In genomic region chr13:101570410-101570809, GRCh38 we compare ENCODE assay signal across 31 cellular contexts.
DNase-seq lines count a peak whose midpoint lies in the region; ATAC-seq and TF ChIP-seq lines count a peak whose summit lies in the region.
"Had no signal": no experiment of that assay in that cellular context is flagged by ENCODE, and none has a peak within 500 bp of the region (broad histone marks: within the 10 kb centered on the region; RNA-seq: fewer than 3 reads in every experiment).

No MANE protein-coding gene starts in this region.

- DNase-seq in Caki2 (ENCODE audit: low read depth): peak; percentile 45
- DNase-seq in NCI-H226: peak; percentile 83
- DNase-seq in mammary epithelial cell: peak; percentile 61
- DNase-seq in lung (ENCODE audit: low spot score): no peak
- no peak for DNase-seq in ascending aorta (ENCODE audit: low spot score in 2 of 2)
- no peak for DNase-seq in stimulated activated naive CD4-positive, alpha-beta T cell treated with Interleukin-2 at 50 U/mL for 16 hours (lab: John Stamatoyannopoulos, UW)
- DNase-seq: activated CD4-positive, alpha-beta memory T cell treated with anti-CD3 and anti-CD28 coated beads for 36 hours; activated CD4-positive, CD25-positive, alpha-beta regulatory T cell treated with anti-CD3 and anti-CD28 coated beads, Interleukin-2, amount 50 U/mL, for 72 hours; activated CD8-positive, alpha-beta memory T cell treated with anti-CD3 and anti-CD28 coated beads, Interleukin-2, amount 50 U/mL, for 4 hours; anterior cingulate cortex; DMS79; GOT3; HFFc6; islet precursor cell; naive thymus-derived CD8-positive, alpha-beta T cell; NCI-H1417 treated with DMSO at 0.1 percent for 48 hours; NCI-H2081 treated with DMSO at 0.1 percent for 48 hours; NCI-H345; NCI-H748 treated with DMSO at 0.1 percent for 48 hours; pancreas; stimulated activated CD4-positive, alpha-beta T cell treated with anti-CD3 and anti-CD28 coated beads, Interleukin-1b, Interleukin-23, amount 100 ng/mL, for 48 hours; stimulated activated CD8-positive, alpha-beta memory T cell treated with anti-CD3 and anti-CD28 coated beads, Interleukin-4, amount 100 ng/mL, for 48 hours; stomach; T-helper 17 cell; thyroid gland had no signal

- no peaks in the 10 kb centered on the region for H4K20me1 ChIP-seq in mammary epithelial cell (ENCODE audit: insufficient read depth, low read length)
- H4K20me1 ChIP-seq: BLaER1 had no signal

- intact Hi-C loops in mammary epithelial cell (cut with micrococcal nuclease): no loop called here
- intact Hi-C loops in ascending aorta (cut with DNase I): no loop called here

- no peak overlapping the region for H2AFZ ChIP-seq in mammary epithelial cell (ENCODE audit: low read depth, low read length)

- CTCF ChIA-PET in mammary epithelial cell (lab: Charles Lee; ENCODE audit: low non-redundant PET): interaction anchor here (0.6 kb wide), 1 partner anchor 426 kb away, joined by 5 read pairs; no protein-coding TSS in a partner anchor

- no peaks in the 10 kb centered on the region for H3K4me1 ChIP-seq in mammary epithelial cell (ENCODE audit: insufficient read depth, low read length)
- H3K4me1 ChIP-seq in lung (ENCODE audit: control insufficient read depth in 2 of 2, insufficient read depth in 2 of 2, low read length in 2 of 2): no peaks in the 10 kb centered on the region
- H3K4me1 ChIP-seq in ascending aorta: peaks cover 0 to 13% of the 10 kb centered on the region in 2 donors
- H3K4me1 ChIP-seq: BLaER1, pancreas, stomach had no signal

- ATAC-seq in lung (ENCODE audit: insufficient read depth, low FRiP score): peak; percentile 56
- ATAC-seq in GM18861 (IDR thresholded peaks at IDR 0.05; ENCODE audit: unreplicated experiment): no peak
- ATAC-seq in HG02759 (IDR thresholded peaks at IDR 0.05; ENCODE audit: unreplicated experiment): no peak
- ATAC-seq: activated naive CD4-positive, alpha-beta T cell treated with anti-CD3 and anti-CD28 coated beads, Interleukin-2, amount 50 U/mL, for 72 hours; naive thymus-derived CD8-positive, alpha-beta T cell; T-helper 17 cell had no signal

- no peaks in the 10 kb centered on the region for H3K36me3 ChIP-seq in mammary epithelial cell (ENCODE audit: insufficient read depth, low read length)
- no peaks in the 10 kb centered on the region for H3K36me3 ChIP-seq in lung (ENCODE audit: control insufficient read depth in 2 of 2, insufficient read depth in 2 of 2, low read length in 2 of 2)
- no peaks in the 10 kb centered on the region for H3K36me3 ChIP-seq in ascending aorta
- H3K36me3 ChIP-seq: BLaER1, pancreas, stomach, thyroid gland had no signal

- dilution Hi-C loops in mammary epithelial cell (cut with HindIII; ENCODE audit: low sequenced_read_pairs): no loop called here

- peaks cover 4% of the 10 kb centered on the region for H3K27me3 ChIP-seq in mammary epithelial cell (ENCODE audit: insufficient read depth, low read length)
- H3K27me3 ChIP-seq in lung (ENCODE audit: control insufficient read depth, insufficient read depth): no peaks in the 10 kb centered on the region
- H3K27me3 ChIP-seq in ascending aorta: no peaks in the 10 kb centered on the region
- H3K27me3 ChIP-seq: BLaER1, pancreas, stomach, thyroid gland had no signal

- H3K27ac ChIP-seq in mammary epithelial cell (ENCODE audit: insufficient read depth, low read depth, low read length): no peak overlapping the region
- no peak overlapping the region for H3K27ac ChIP-seq in lung (ENCODE audit: low read depth in 1 of 2, low read length in 1 of 2)
- peak overlapping the region in 1 of 2 donors; percentile 9 for H3K27ac ChIP-seq in ascending aorta
- H3K27ac ChIP-seq: BLaER1, pancreas, SK-N-MC, stomach, thyroid gland had no signal

- H3K4me2 ChIP-seq in mammary epithelial cell (ENCODE audit: insufficient read depth, low read depth, low read length): no peak overlapping the region
- H3K4me2 ChIP-seq: BLaER1, smooth muscle cell had no signal

- in situ Hi-C loops in Caki2 (cut with HindIII; ENCODE audit: low pct_unique_long_range_greater_than_20kb, low sequenced_read_pairs) (no loop called here), mammary epithelial cell (cut with MboI; ENCODE audit: low sequenced_read_pairs in 2 of 2) (no loop called here)

- no peaks in the 10 kb centered on the region for H3K79me2 ChIP-seq in mammary epithelial cell (ENCODE audit: insufficient read depth, low read length)

- H3K4me3 ChIP-seq in mammary epithelial cell (replicated peaks in 1 of 3; ENCODE audit: insufficient read depth in 1 of 3, low read depth in 2 of 3, low read length in 3 of 3) (no peak overlapping the region), lung (no peak overlapping the region), ascending aorta (no peak overlapping the region)
- H3K4me3 ChIP-seq: BLaER1, pancreas, SK-N-MC, smooth muscle cell, stomach, thyroid gland had no signal

- no peaks in the 10 kb centered on the region for H3K9me3 ChIP-seq in mammary epithelial cell (replicated peaks; ENCODE audit: insufficient read depth, low read length)
- no peaks in the 10 kb centered on the region for H3K9me3 ChIP-seq in lung (ENCODE audit: control insufficient read depth in 2 of 2, insufficient read depth in 1 of 2, low read length in 1 of 2)
- no peaks in the 10 kb centered on the region for H3K9me3 ChIP-seq in ascending aorta
- H3K9me3 ChIP-seq: BLaER1, pancreas, stomach, thyroid gland had no signal

- no peak overlapping the region for H3K9ac ChIP-seq in mammary epithelial cell (ENCODE audit: insufficient read depth, low read length)
- H3K9ac ChIP-seq: BLaER1 had no signal

- BruUV-seq in mammary epithelial cell (replicated peaks; lab: Mats Ljungman, UMichigan): no TSS peak

- TF ChIP-seq CTCF in mammary epithelial cell (conservative IDR thresholded peaks at IDR 0.05 in 1 of 2, IDR thresholded peaks at IDR 0.05 in 1 of 2; ENCODE audit: extremely low read depth in 1 of 2, insufficient read depth in 1 of 2, low read depth in 1 of 2, low read length in 2 of 2) (no peak), lung (IDR thresholded peaks at IDR 0.05; ENCODE audit: control extremely low read depth, extremely low read depth) (no peak), ascending aorta (IDR thresholded peaks at IDR 0.05) (no peak)

Comparison
In these comparisons a context has a peak if more than half of its experiments do, and no peak if none do; other contexts are left out.
1. DNase-seq: peak in Caki2 (single experiment), NCI-H226 (single experiment) and mammary epithelial cell (single experiment); none in lung (single experiment), ascending aorta (0 of 2) and stimulated activated naive CD4-positive, alpha-beta T cell treated with Interleukin-2 at 50 U/mL for 16 hours (single experiment).